In genomic region chr7:64665980-64666674, GRCh38 we compare ENCODE assay signal across 8 cellular contexts. TPM values are rescaled to one million over a fixed set of nuclear protein-coding genes. Genes with fewer than 3 reads are reported as not detected.
DNase-seq lines count a peak whose midpoint lies in the region; ATAC-seq and TF ChIP-seq lines count a peak whose summit lies in the region.

Gene ZNF107 (plus strand): TSS chr7:64666133. CDS start chr7:64666283, 150 bp downstream.

- peak within 1 kb of the TSS; percentile 58 to 78 for H3K27ac ChIP-seq in coronary artery

- ATAC-seq in HG03460 (IDR thresholded peaks at IDR 0.05; ENCODE audit: unreplicated experiment) (peak; percentile 97), left colon (peak; percentile 100)

- H3K9me3 ChIP-seq in BE2C, result no peaks in the 10 kb centered on the region

- no peaks in the 10 kb centered on the region for H3K27me3 ChIP-seq in BE2C

- H3K36me3 ChIP-seq in BE2C, result peaks cover 15% of the 10 kb centered on the region

- intact Hi-C loops in left colon (cut with DNase I, micrococcal nuclease), result no loop called here

- H3K4me3 ChIP-seq in BE2C (ENCODE audit: low read depth, low read length) (peak within 1 kb of the TSS; percentile 74), coronary artery (peak within 1 kb of the TSS; percentile 77)

- no peak for TF ChIP-seq CTCF in BE2C (IDR thresholded peaks at IDR 0.05; ENCODE audit: low read depth, low read length)
- no peak for TF ChIP-seq CTCF in coronary artery (IDR thresholded peaks at IDR 0.05)

- peak; percentile 92 for DNase-seq in BE2C
- peak; percentile 65 for DNase-seq in GM19240 (ENCODE audit: insufficient read length, low spot score)
- DNase-seq in NCI-H526 (lab: John Stamatoyannopoulos, UW), result peak; percentile 95 to 96
- DNase-seq in activated CD4-positive, alpha-beta T cell treated with anti-CD3 and anti-CD28 coated beads for 48 hours, result peak; percentile 88
- DNase-seq in coronary artery (ENCODE audit: low spot score), result peak; percentile 94
- peak; percentile 88 to 96 for DNase-seq in left colon
- peak; percentile 89 for DNase-seq in stimulated activated CD4-positive, alpha-beta T cell treated with anti-CD3 and anti-CD28 coated beads, Interleukin-1b, Interleukin-23, amount 100 ng/mL, for 48 hours

- H3K4me1 ChIP-seq in BE2C, result no peaks in the 10 kb centered on the region

RNA-seq across cellular contexts. Expression of gene ZNF107, which starts in this region (rescaled TPM):
- 2.2 TPM for polyA plus RNA-seq in BE2C (2012; ENCODE audit: insufficient read depth, insufficient read length, low read depth)
- 1 to 10 TPM; 3.9 to 4.1 TPM for total RNA-seq in left colon

Comparison
In these comparisons a context has a peak if more than half of its experiments do, and no peak if none do; other contexts are left out.
1. Peak in every context shown above with its lines: DNase-seq, ATAC-seq, H3K4me3 ChIP-seq and H3K27ac ChIP-seq.